ENCODE assay signal across 25 cellular contexts in the genomic region with DNA sequence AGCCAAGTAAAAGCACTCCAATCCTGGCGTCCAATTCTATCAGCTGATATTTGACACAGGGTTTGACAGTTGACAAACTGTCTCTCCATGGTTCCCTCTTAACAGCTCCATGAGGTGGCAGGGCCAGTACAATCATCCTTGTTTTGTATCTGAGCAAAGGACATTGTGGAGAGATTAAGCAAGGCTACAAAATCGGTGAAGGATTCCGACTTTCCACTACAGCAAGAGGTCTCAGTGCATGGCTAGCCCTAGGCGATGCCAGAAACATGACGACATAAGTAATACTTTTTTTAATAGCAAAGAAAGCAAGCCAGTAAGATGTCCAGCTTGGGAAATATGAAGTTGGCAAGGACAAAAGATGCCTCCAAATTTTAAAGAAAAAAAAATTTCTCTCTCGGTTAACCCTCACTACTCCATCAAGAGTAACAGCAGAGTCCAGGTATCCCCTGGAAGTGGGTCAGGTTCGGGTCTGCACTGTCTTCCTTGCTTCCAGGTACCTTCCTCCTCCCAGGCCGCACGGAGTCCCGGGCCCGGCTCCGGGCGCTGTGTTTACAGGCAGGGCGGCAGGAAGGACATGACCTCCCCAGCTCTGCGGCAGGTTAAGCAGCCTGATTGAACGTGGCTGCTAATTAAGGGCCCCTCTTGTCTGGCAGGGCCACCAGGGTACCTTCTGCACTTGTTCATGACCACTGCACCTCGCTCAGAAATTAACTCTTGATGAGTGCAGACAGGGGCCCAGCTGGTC.
A peak's percentile ranks its signal among the peaks of the same experiment; 100 is the strongest.
DNase-seq lines count a peak whose midpoint lies in the region; ATAC-seq and TF ChIP-seq lines count a peak whose summit lies in the region.
"Had no signal": no experiment of that assay in that cellular context is flagged by ENCODE, and none has a peak within 500 bp of the region (broad histone marks: within the 10 kb centered on the region; RNA-seq: fewer than 3 reads in every experiment).

No MANE protein-coding gene starts in this region.

- intact Hi-C loops in right cardiac atrium (cut with DNase I) (no loop called here), left ventricle myocardium inferior (cut with micrococcal nuclease) (no loop called here)
- intact Hi-C loops in CD8-positive, alpha-beta T cell (cut with DNase I, micrococcal nuclease) = loop anchor here in 1 of 2 experiments (5.0 kb wide), 1 partner anchor 1362 kb away; no protein-coding TSS in a partner anchor
- intact Hi-C loops in activated CD4-positive, alpha-beta memory T cell treated with anti-CD3 and anti-CD28 coated beads for 36 hours (cut with micrococcal nuclease) = no loop called here

- no peaks in the 10 kb centered on the region for H3K36me3 ChIP-seq in left ventricle myocardium inferior
- no peaks in the 10 kb centered on the region for H3K36me3 ChIP-seq in CD8-positive, alpha-beta T cell (ENCODE audit: insufficient read depth, low read length)

- H3K9me3 Mint-ChIP-seq in nephron = no peaks in the 10 kb centered on the region
- H3K9me3 Mint-ChIP-seq in CD8-positive, alpha-beta T cell = peaks cover 2% of the 10 kb centered on the region
- peaks cover 3% of the 10 kb centered on the region for H3K9me3 Mint-ChIP-seq in activated CD4-positive, alpha-beta memory T cell treated with anti-CD3 and anti-CD28 coated beads for 36 hours

- H3K36me3 Mint-ChIP-seq in nephron (ENCODE audit: low read depth) = peaks cover 4% of the 10 kb centered on the region
- H3K36me3 Mint-ChIP-seq in CD8-positive, alpha-beta T cell = peaks cover 37% of the 10 kb centered on the region
- H3K36me3 Mint-ChIP-seq in activated CD4-positive, alpha-beta memory T cell treated with anti-CD3 and anti-CD28 coated beads for 36 hours = peaks cover 8% of the 10 kb centered on the region

- WGBS in right cardiac atrium = 71% methylated on average over 17 of the region's 17 CpGs

- no peak for TF ChIP-seq CTCF in left ventricle myocardium inferior (IDR thresholded peaks at IDR 0.05; ENCODE audit: borderline replicate concordance)
- TF ChIP-seq CTCF in nephron (IDR thresholded peaks at IDR 0.05; ENCODE audit: unreplicated experiment in 3 of 3) = no peak
- no peak for TF ChIP-seq CTCF in CD8-positive, alpha-beta T cell (IDR thresholded peaks at IDR 0.05)

- peak; percentile 58 to 59 for ATAC-seq in right cardiac atrium
- ATAC-seq in CD8-positive, alpha-beta T cell = no peak
- ATAC-seq: A549, GM12878 had no signal

- POLR2A ChIA-PET in CD8-positive, alpha-beta T cell (lab: Charles Lee) = no interaction called here
- POLR2A ChIA-PET in activated CD4-positive, alpha-beta memory T cell treated with anti-CD3 and anti-CD28 coated beads for 36 hours (lab: Charles Lee) = no interaction called here

- peak overlapping the region; percentile 54 to 98 (median 91) for H3K27ac Mint-ChIP-seq in nephron
- no peak overlapping the region for H3K27ac Mint-ChIP-seq in CD8-positive, alpha-beta T cell
- no peak overlapping the region for H3K27ac Mint-ChIP-seq in activated CD4-positive, alpha-beta memory T cell treated with anti-CD3 and anti-CD28 coated beads for 36 hours
- H3K27ac Mint-ChIP-seq: CD4-positive, alpha-beta memory T cell had no signal

- H3K27ac ChIP-seq in right cardiac atrium (ENCODE audit: low read length) = no peak overlapping the region
- H3K27ac ChIP-seq in left ventricle myocardium inferior (replicated peaks) = no peak overlapping the region
- no peak overlapping the region for H3K27ac ChIP-seq in CD8-positive, alpha-beta T cell (ENCODE audit: low read depth, low read length)
- H3K27ac ChIP-seq: A549; BLaER1 treated with 17β-estradiol and CSF1 and Interleukin-3, amounts not matched to agents 10 nM and 100 nM; PC-9 had no signal

- DNase-seq in right cardiac atrium (no peak), left ventricle myocardium inferior (no peak), fibroblast of gingiva (ENCODE audit: low read depth) (peak; percentile 57)
- DNase-seq in activated CD4-positive, alpha-beta T cell treated with anti-CD3 and anti-CD28 coated beads for 48 hours = no peak
- DNase-seq in CD8-positive, alpha-beta T cell = no peak
- DNase-seq in activated CD4-positive, alpha-beta memory T cell treated with anti-CD3 and anti-CD28 coated beads for 36 hours = no peak
- DNase-seq: AML-193; Caco-2; CD4-positive, alpha-beta memory T cell; GDM1; HCEC 1CT; KBM-7; MV-4-11; NCI-H1105; NCI-H1436 treated with DMSO at 0.1 percent for 48 hours; NCI-H1930; NCI-H2107; NCI-H524 treated with DMSO at 0.1 percent for 48 hours; NCI-H774; PC-9; SHP77 had no signal

- H3K4me1 Mint-ChIP-seq in nephron = peaks cover 19% of the 10 kb centered on the region
- peaks cover 1% of the 10 kb centered on the region for H3K4me1 Mint-ChIP-seq in CD8-positive, alpha-beta T cell (ENCODE audit: low read depth)
- no peaks in the 10 kb centered on the region for H3K4me1 Mint-ChIP-seq in activated CD4-positive, alpha-beta memory T cell treated with anti-CD3 and anti-CD28 coated beads for 36 hours (ENCODE audit: low read depth)

- H3K9me3 ChIP-seq in right cardiac atrium (ENCODE audit: control insufficient read depth, low read length) (no peaks in the 10 kb centered on the region), left ventricle myocardium inferior (replicated peaks) (no peaks in the 10 kb centered on the region)
- no peaks in the 10 kb centered on the region for H3K9me3 ChIP-seq in CD8-positive, alpha-beta T cell (ENCODE audit: low read length)
- H3K9me3 ChIP-seq: A549, Caco-2 had no signal

- H3K4me1 ChIP-seq in right cardiac atrium (ENCODE audit: control insufficient read depth, insufficient read depth, low read length) (peaks cover 2% of the 10 kb centered on the region), left ventricle myocardium inferior (peaks cover 7% of the 10 kb centered on the region)
- no peaks in the 10 kb centered on the region for H3K4me1 ChIP-seq in CD8-positive, alpha-beta T cell (ENCODE audit: insufficient read depth, low read length)
- H3K4me1 ChIP-seq: BLaER1 treated with 17β-estradiol and CSF1 and Interleukin-3, amounts not matched to agents 10 nM and 100 nM; Caco-2 had no signal

- no peak overlapping the region for H3K4me3 Mint-ChIP-seq in nephron
- no peak overlapping the region for H3K4me3 Mint-ChIP-seq in CD8-positive, alpha-beta T cell
- no peak overlapping the region for H3K4me3 Mint-ChIP-seq in activated CD4-positive, alpha-beta memory T cell treated with anti-CD3 and anti-CD28 coated beads for 36 hours
- H3K4me3 Mint-ChIP-seq: CD4-positive, alpha-beta memory T cell had no signal

- H3K27me3 Mint-ChIP-seq in nephron (ENCODE audit: low read depth) = no peaks in the 10 kb centered on the region
- no peaks in the 10 kb centered on the region for H3K27me3 Mint-ChIP-seq in CD8-positive, alpha-beta T cell (ENCODE audit: low read depth)
- H3K27me3 Mint-ChIP-seq in activated CD4-positive, alpha-beta memory T cell treated with anti-CD3 and anti-CD28 coated beads for 36 hours = no peaks in the 10 kb centered on the region
- H3K27me3 Mint-ChIP-seq: CD4-positive, alpha-beta memory T cell had no signal

- CTCF ChIA-PET in CD8-positive, alpha-beta T cell (lab: Charles Lee) = no interaction called here
- CTCF ChIA-PET in activated CD4-positive, alpha-beta memory T cell treated with anti-CD3 and anti-CD28 coated beads for 36 hours (lab: Charles Lee) = no interaction called here

- H3K27me3 ChIP-seq in right cardiac atrium (ENCODE audit: control insufficient read depth, insufficient read depth) = no peaks in the 10 kb centered on the region
- H3K27me3 ChIP-seq in left ventricle myocardium inferior (ENCODE audit: low read depth) = no peaks in the 10 kb centered on the region
- H3K27me3 ChIP-seq in CD8-positive, alpha-beta T cell (ENCODE audit: insufficient read depth, low read length) = no peaks in the 10 kb centered on the region
- H3K27me3 ChIP-seq: BLaER1 treated with 17β-estradiol and CSF1 and Interleukin-3, amounts not matched to agents 10 nM and 100 nM had no signal

- no peak overlapping the region for H3K4me3 ChIP-seq in right cardiac atrium (ENCODE audit: low read length)
- no peak overlapping the region for H3K4me3 ChIP-seq in left ventricle myocardium inferior
- H3K4me3 ChIP-seq in CD8-positive, alpha-beta T cell (ENCODE audit: low read depth, low read length) = no peak overlapping the region
- H3K4me3 ChIP-seq: A549; BLaER1 treated with 17β-estradiol and CSF1 and Interleukin-3, amounts not matched to agents 10 nM and 100 nM; GM12878; PC-9 had no signal

Comparison
In these comparisons a context has a peak if more than half of its experiments do, and no peak if none do; other contexts are left out.
1. H3K27ac Mint-ChIP-seq: peak in nephron (3 of 3); none in CD8-positive, alpha-beta T cell (single experiment) and activated CD4-positive, alpha-beta memory T cell treated with anti-CD3 and anti-CD28 coated beads for 36 hours (single experiment).